In the genomic region with DNA sequence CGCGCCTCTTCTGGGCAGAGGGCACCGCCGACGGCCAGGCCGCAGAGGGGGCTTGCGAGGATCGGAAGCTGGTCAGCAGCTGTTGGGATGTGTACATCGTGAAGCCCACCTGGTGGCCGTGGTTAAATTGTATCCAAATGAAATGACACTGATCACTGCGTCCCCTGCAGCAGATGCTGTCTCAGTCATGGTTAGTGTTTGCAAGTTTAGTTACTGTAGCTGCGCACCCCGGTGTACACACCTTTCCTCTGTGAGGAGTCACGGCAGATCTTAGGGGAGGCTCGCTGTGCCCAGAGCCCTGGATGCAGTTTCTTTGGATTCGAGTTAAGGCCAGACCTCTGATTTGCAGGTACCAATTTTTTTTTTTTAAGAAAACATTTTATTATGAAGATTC, we compare ENCODE assay signal across 7 cellular contexts. TPM values are rescaled to one million over a fixed set of nuclear protein-coding genes. Genes with fewer than 3 reads are reported as not detected.
DNase-seq lines count a peak whose midpoint lies in the region; ATAC-seq and TF ChIP-seq lines count a peak whose summit lies in the region.

No MANE protein-coding gene starts in this region.

- peak overlapping the region; percentile 75 for H3K4me3 Mint-ChIP-seq in glutamatergic neuron (ENCODE audit: unreplicated experiment)

- peaks cover 2% of the 10 kb centered on the region for H3K27me3 Mint-ChIP-seq in glutamatergic neuron (ENCODE audit: unreplicated experiment)

- intact Hi-C loops in gastrocnemius medialis (cut with DNase I; ENCODE audit: low total_unique reads) = loop anchor here (1.0 kb wide), 1 partner anchor 34 kb away; a partner anchor contains a TSS

- H3K27ac ChIP-seq in gastrocnemius medialis = peak overlapping the region; percentile 73 to 93 (median 82)

- H3K9me3 ChIP-seq in gastrocnemius medialis = no peaks in the 10 kb centered on the region

- H3K4me3 ChIP-seq in gastrocnemius medialis = peak overlapping the region; percentile 81 to 98 (median 88)

- TF ChIP-seq POLR2A in gastrocnemius medialis (IDR thresholded peaks at IDR 0.05) = no peak

- TF ChIP-seq CTCF in glutamatergic neuron (IDR thresholded peaks at IDR 0.05; ENCODE audit: partially characterized antibody, unreplicated experiment) (no peak), gastrocnemius medialis (IDR thresholded peaks at IDR 0.05 in 4 of 5, conservative IDR thresholded peaks at IDR 0.05 in 1 of 5) (no peak)

- peaks cover 4% of the 10 kb centered on the region for H3K9me3 Mint-ChIP-seq in glutamatergic neuron (ENCODE audit: unreplicated experiment)

- H3K27ac Mint-ChIP-seq in glutamatergic neuron (ENCODE audit: unreplicated experiment) = peak overlapping the region; percentile 67

- ATAC-seq in GM19023 (IDR thresholded peaks at IDR 0.05; ENCODE audit: unreplicated experiment) (peak; percentile 13), HG03103 (IDR thresholded peaks at IDR 0.05; ENCODE audit: low read depth, unreplicated experiment) (peak; percentile 2), gastrocnemius medialis (peak in 1 of 2 donors; percentile 7), GM18868 (IDR thresholded peaks at IDR 0.05; ENCODE audit: unreplicated experiment) (no peak)

- H3K4me1 ChIP-seq in gastrocnemius medialis = peaks cover 23 to 24% of the 10 kb centered on the region in 2 donors

- DNase-seq in activated CD4-positive, alpha-beta T cell treated with anti-CD3 and anti-CD28 coated beads, Interleukin-2, amount 50 U/mL, for 48 hours = peak; percentile 16 to 17
- DNase-seq in glutamatergic neuron (peak; percentile 40), gastrocnemius medialis (no peak), G401 (ENCODE audit: low spot score) (no peak)

- peaks cover 23% of the 10 kb centered on the region for H3K4me1 Mint-ChIP-seq in glutamatergic neuron (ENCODE audit: low read depth, unreplicated experiment)

- no peaks in the 10 kb centered on the region for H3K27me3 ChIP-seq in gastrocnemius medialis

- peaks cover 0 to 14% of the 10 kb centered on the region in 2 donors for H3K36me3 ChIP-seq in gastrocnemius medialis

- no peaks in the 10 kb centered on the region for H3K36me3 Mint-ChIP-seq in glutamatergic neuron (ENCODE audit: unreplicated experiment)

- in situ Hi-C loops in gastrocnemius medialis (cut with MboI; ENCODE audit: low sequenced_read_pairs in 4 of 4) = no loop called here
- in situ Hi-C loops in G401 (cut with HindIII; ENCODE audit: low sequenced_read_pairs) = no loop called here

RNA-seq across cellular contexts. Expression of a gene that starts 0.7 kb away (rescaled TPM):
- total RNA-seq in glutamatergic neuron (ENCODE audit: unreplicated experiment) = 33.5 TPM
- 10 to 100 TPM; 45.5 to 73.2 (median 61.5) TPM for total RNA-seq in gastrocnemius medialis
- total RNA-seq in G401 (2014; rRNA removed; shearing (Covaris generic)) = 55.0 and 88.2 TPM in 2 replicates

RNA-seq across cellular contexts. Expression of a gene that starts 34.4 kb away (rescaled TPM):
- total RNA-seq in glutamatergic neuron (ENCODE audit: unreplicated experiment) = 28.7 TPM
- total RNA-seq in gastrocnemius medialis = 10 to 100 TPM; 32.2 to 45.3 (median 39.2) TPM
- total RNA-seq in G401 (2014; rRNA removed; shearing (Covaris generic)) = 19.3 and 34.7 TPM in 2 replicates

RNA-seq across cellular contexts. Expression of a gene that starts 34.5 kb away (rescaled TPM):
- total RNA-seq in glutamatergic neuron (ENCODE audit: unreplicated experiment) (5.0 TPM), gastrocnemius medialis (10 to 100 TPM; 17.1 to 94.8 (median 41.4) TPM)
- total RNA-seq in G401 (2014; rRNA removed; shearing (Covaris generic)) = not detected in 2 replicates

Comparison
In these comparisons a context has a peak if more than half of its experiments do, and no peak if none do; other contexts are left out.
1. DNase-seq: peak in activated CD4-positive, alpha-beta T cell treated with anti-CD3 and anti-CD28 coated beads, Interleukin-2, amount 50 U/mL, for 48 hours (2 of 2) and glutamatergic neuron (single experiment); none in gastrocnemius medialis (0 of 2) and G401 (single experiment).